Comparison of ENCODE assay signal across 8 cellular contexts in genomic region chr19:17720487-17720839, GRCh38. TPM values are rescaled to one million over a fixed set of nuclear protein-coding genes. Genes with fewer than 3 reads are reported as not detected.
DNase-seq lines count a peak whose midpoint lies in the region; ATAC-seq and TF ChIP-seq lines count a peak whose summit lies in the region.

No MANE protein-coding gene starts in this region.

- H3K4me2 ChIP-seq in MM.1S (ENCODE audit: low read depth, low read length): peak overlapping the region; percentile 75

- intact Hi-C loops in CD14-positive monocyte (cut with micrococcal nuclease): no loop called here

- peaks cover 14% of the 10 kb centered on the region for H3K79me2 ChIP-seq in MM.1S (ENCODE audit: low read length)

- peaks cover 0 to 4% (median 0%) of the 10 kb centered on the region in 3 donors for H3K27me3 Mint-ChIP-seq in CD14-positive monocyte (ENCODE audit: low read depth in 3 of 3)
- H3K27me3 Mint-ChIP-seq in effector memory CD8-positive, alpha-beta T cell: no peaks in the 10 kb centered on the region

- no peaks in the 10 kb centered on the region for H3F3A ChIP-seq in MM.1S (ENCODE audit: insufficient read depth, low read length)

- ATAC-seq in effector memory CD8-positive, alpha-beta T cell (replicated peaks): no peak

- TF ChIP-seq POLR2A in erythroblast (IDR thresholded peaks at IDR 0.05; ENCODE audit: low read length): no peak

- no peak overlapping the region for H3K27ac ChIP-seq in MM.1S (ENCODE audit: low read length)

- H3K9me3 ChIP-seq in MM.1S (replicated peaks; ENCODE audit: insufficient read depth, low read length): no peaks in the 10 kb centered on the region

- H3K9ac ChIP-seq in MM.1S (ENCODE audit: low read length): peak overlapping the region; percentile 57; the same call in 1 of the 2 replicates

- peak overlapping the region; percentile 83 for H3K4me3 ChIP-seq in MM.1S (ENCODE audit: low read length)

- no peaks in the 10 kb centered on the region for H4K20me1 ChIP-seq in MM.1S (ENCODE audit: insufficient read depth, low read length)

- no peaks in the 10 kb centered on the region for H3K9me2 ChIP-seq in MM.1S (replicated peaks; ENCODE audit: insufficient read depth, low read length)

- no peaks in the 10 kb centered on the region for H3K36me3 ChIP-seq in MM.1S (replicated peaks; ENCODE audit: insufficient read depth, low read length)

- peaks cover 58% of the 10 kb centered on the region for H3K4me1 Mint-ChIP-seq in CD14-positive monocyte
- H3K4me1 Mint-ChIP-seq in effector memory CD8-positive, alpha-beta T cell (ENCODE audit: low read depth in 2 of 2): peaks cover 32 to 41% of the 10 kb centered on the region in 2 donors

- peak overlapping the region in 6 of 7 donors; percentile 75 to 95 (median 90) for H3K27ac Mint-ChIP-seq in CD14-positive monocyte
- H3K27ac Mint-ChIP-seq in effector memory CD8-positive, alpha-beta T cell: peak overlapping the region; percentile 89 to 92

- peaks cover 0 to 2% (median 0%) of the 10 kb centered on the region in 7 donors for H3K9me3 Mint-ChIP-seq in CD14-positive monocyte
- no peaks in the 10 kb centered on the region for H3K9me3 Mint-ChIP-seq in effector memory CD8-positive, alpha-beta T cell

- peak overlapping the region; percentile 85 to 98 for H3K4me3 Mint-ChIP-seq in CD14-positive monocyte
- H3K4me3 Mint-ChIP-seq in effector memory CD8-positive, alpha-beta T cell: peak overlapping the region; percentile 82 to 93

- TF ChIP-seq CTCF in CD14-positive monocyte (IDR thresholded peaks at IDR 0.05): no peak
- no peak for TF ChIP-seq CTCF in MM.1S (IDR thresholded peaks at IDR 0.05; ENCODE audit: low read length)

- DNase-seq in CD14-positive monocyte (ENCODE audit: low spot score): no peak
- DNase-seq in MM.1S: no peak
- DNase-seq in effector memory CD8-positive, alpha-beta T cell: no peak
- peak; percentile 57 for DNase-seq in occipital lobe (lab: John Stamatoyannopoulos, UW)
- no peak for DNase-seq in erythroblast (lab: John Stamatoyannopoulos, UW)
- DNase-seq in hepatic stellate cell (ENCODE audit: low spot score): no peak
- no peak for DNase-seq in SKM-1 (lab: John Stamatoyannopoulos, UW; ENCODE audit: unreplicated experiment)
- no peak for DNase-seq in stimulated activated naive CD4-positive, alpha-beta T cell treated with Interleukin-2 at 50 U/mL for 16 hours (lab: John Stamatoyannopoulos, UW)

- H2AFZ ChIP-seq in MM.1S (ENCODE audit: low read length): no peak overlapping the region

- H3K36me3 Mint-ChIP-seq in CD14-positive monocyte: peaks cover 20 to 36% of the 10 kb centered on the region in 2 donors
- H3K36me3 Mint-ChIP-seq in effector memory CD8-positive, alpha-beta T cell (ENCODE audit: insufficient read depth): peaks cover 12% of the 10 kb centered on the region

- H3K4me1 ChIP-seq in MM.1S (ENCODE audit: low read length): peaks cover 13% of the 10 kb centered on the region

- H3K27me3 ChIP-seq in MM.1S (replicated peaks; ENCODE audit: insufficient read depth, low read length): peaks cover 9% of the 10 kb centered on the region; the same call in 1 of the 2 replicates

RNA-seq across cellular contexts. Expression of gene MAP1S, which starts 1.2 kb away (rescaled TPM):
- polyA plus RNA-seq in CD14-positive monocyte: 10 to 100 TPM; 27.5 to 28.3 TPM
- total RNA-seq in occipital lobe: 42.0 TPM

RNA-seq across cellular contexts. Expression of gene FCHO1, which starts 30.8 kb away (rescaled TPM):
- 10 to 100 TPM; 11.4 to 13.4 TPM for polyA plus RNA-seq in CD14-positive monocyte
- 24.6 TPM for total RNA-seq in occipital lobe

RNA-seq across cellular contexts. Expression of gene UNC13A, which starts 32.3 kb away (rescaled TPM):
- not detected for polyA plus RNA-seq in CD14-positive monocyte
- 29.6 TPM for total RNA-seq in occipital lobe
